Comparison of ENCODE assay signal across 16 cellular contexts in the genomic region with DNA sequence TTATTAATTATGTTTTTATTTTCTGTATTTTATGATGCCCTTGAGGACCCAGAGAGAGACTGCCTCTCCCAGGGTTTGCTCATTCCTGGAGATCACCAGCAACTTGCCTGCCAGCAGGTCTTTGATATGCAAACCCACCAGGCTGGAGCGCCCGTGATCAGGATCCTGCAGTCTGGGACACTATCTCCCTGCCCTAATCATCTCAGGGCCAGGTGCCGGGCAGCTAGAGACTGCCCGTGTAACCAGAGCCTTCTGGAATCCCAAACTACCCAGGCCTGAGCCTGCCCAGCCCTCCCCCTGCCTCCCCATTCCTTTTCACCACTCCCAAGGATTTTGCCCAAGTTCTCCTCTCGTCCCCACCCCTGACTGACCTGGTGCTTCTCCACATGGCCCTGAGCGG. TPM values are rescaled to one million over a fixed set of nuclear protein-coding genes. Genes with fewer than 3 reads are reported as not detected.
DNase-seq lines count a peak whose midpoint lies in the region; ATAC-seq, FAIRE-seq and TF ChIP-seq lines count a peak whose summit lies in the region.
"Had no signal": no experiment of that assay in that cellular context is flagged by ENCODE, and none has a peak within 500 bp of the region (broad histone marks: within the 10 kb centered on the region; RNA-seq: fewer than 3 reads in every experiment).

No MANE protein-coding gene starts in this region.

- H3K9ac ChIP-seq in H1 (replicated peaks in 1 of 4; ENCODE audit: extremely low read depth in 1 of 4, low read depth in 3 of 4, low read length in 3 of 4), result no peak overlapping the region
- H3K9ac ChIP-seq in kidney (ENCODE audit: low read length in 2 of 2), result no peak overlapping the region
- H3K9ac ChIP-seq: BLaER1 had no signal

- H2BK15ac ChIP-seq in H1 (ENCODE audit: low read length), result no peak overlapping the region

- H3K27me3 ChIP-seq in right cardiac atrium (ENCODE audit: control insufficient read depth, insufficient read depth), result no peaks in the 10 kb centered on the region
- H3K27me3 ChIP-seq in H1 (replicated peaks in 1 of 4; ENCODE audit: control insufficient read depth in 3 of 4, extremely low read depth in 1 of 4, insufficient read depth in 3 of 4, low read length in 3 of 4), result peaks cover 0 to 7% (median 6%) of the 10 kb centered on the region in 4 experiments; a peak in 4 of 7 replicates
- H3K27me3 ChIP-seq in osteoblast (ENCODE audit: insufficient read depth, low read length), result no peaks in the 10 kb centered on the region
- H3K27me3 ChIP-seq in hepatocyte, result peaks cover 7% of the 10 kb centered on the region
- H3K27me3 ChIP-seq: BLaER1 had no signal

- no peaks in the 10 kb centered on the region for H3K4me1 ChIP-seq in right cardiac atrium (ENCODE audit: control insufficient read depth, insufficient read depth, low read length)
- peaks cover 0 to 4% (median 1%) of the 10 kb centered on the region in 4 experiments; a peak in 4 of 7 replicates for H3K4me1 ChIP-seq in H1 (replicated peaks in 1 of 4; ENCODE audit: control insufficient read depth in 3 of 4, insufficient read depth in 4 of 4, low read length in 3 of 4)
- no peaks in the 10 kb centered on the region for H3K4me1 ChIP-seq in osteoblast (ENCODE audit: insufficient read depth, low read length)
- peaks cover 2 to 8% of the 10 kb centered on the region in 2 donors for H3K4me1 ChIP-seq in kidney (ENCODE audit: control insufficient read depth in 1 of 2, insufficient read depth in 1 of 2, low read depth in 1 of 2, low read length in 2 of 2)
- peaks cover 11% of the 10 kb centered on the region for H3K4me1 ChIP-seq in hepatocyte (ENCODE audit: insufficient read depth)
- H3K4me1 ChIP-seq: HAP-1 had no signal

- peak; percentile 63 for DNase-seq in cardiac septum (ENCODE audit: low spot score)
- DNase-seq in right cardiac atrium, result no peak
- no peak for DNase-seq in H1 (ENCODE audit: low read depth in 1 of 2, low spot score in 2 of 2)
- DNase-seq in osteoblast (ENCODE audit: insufficient read length, low spot score, missing footprints), result peak; percentile 25
- DNase-seq in kidney, result no peak
- DNase-seq in hepatocyte (ENCODE audit: low spot score), result no peak
- no peak for DNase-seq in NCI-H2029 (lab: John Stamatoyannopoulos, UW)
- DNase-seq: 8988T; AML-193; Caco-2; CD8-positive, alpha-beta memory T cell had no signal

- H3K27ac ChIP-seq in right cardiac atrium (ENCODE audit: low read length) (no peak overlapping the region), H1 (ENCODE audit: low read depth, low read length) (no peak overlapping the region), osteoblast (ENCODE audit: low read depth, low read length) (no peak overlapping the region), kidney (ENCODE audit: low read depth in 2 of 2, low read length in 2 of 2) (no peak overlapping the region), hepatocyte (no peak overlapping the region)
- H3K27ac ChIP-seq: BLaER1 had no signal

- H4K91ac ChIP-seq in H1 (replicated peaks; ENCODE audit: insufficient read length, low read length), result no peak overlapping the region

- H3K4me2 ChIP-seq in H1 (ENCODE audit: insufficient read depth in 1 of 2, low read depth in 2 of 2, low read length in 2 of 2) (no peak overlapping the region), osteoblast (ENCODE audit: insufficient read depth, low read length) (no peak overlapping the region), hepatocyte (no peak overlapping the region)
- H3K4me2 ChIP-seq: BLaER1 had no signal

- no peak overlapping the region for H2BK120ac ChIP-seq in H1 (replicated peaks; ENCODE audit: low read depth, low read length)

- TF ChIP-seq CTCF in H1 (IDR thresholded peaks at IDR 0.05; ENCODE audit: control extremely low read depth in 1 of 3, insufficient read depth in 1 of 3, low read depth in 1 of 3, low read length in 3 of 3) (no peak), osteoblast (IDR thresholded peaks at IDR 0.05; ENCODE audit: extremely low read depth, low read depth, low read length) (no peak), kidney (IDR thresholded peaks at IDR 0.05; ENCODE audit: borderline replicate concordance, extremely low read depth, insufficient read depth) (no peak), hepatocyte (IDR thresholded peaks at IDR 0.05; ENCODE audit: poor library complexity) (no peak)

- H4K5ac ChIP-seq in H1 (ENCODE audit: insufficient read length, low read depth, low read length), result no peak overlapping the region

- no peak overlapping the region for H2BK5ac ChIP-seq in H1 (ENCODE audit: low read depth, low read length)

- H3K9me3 ChIP-seq in right cardiac atrium (ENCODE audit: control insufficient read depth, low read length), result no peaks in the 10 kb centered on the region
- no peaks in the 10 kb centered on the region for H3K9me3 ChIP-seq in H1 (ENCODE audit: insufficient read depth in 2 of 2, low read depth in 1 of 2, low read length in 1 of 2)
- H3K9me3 ChIP-seq in osteoblast (ENCODE audit: low read depth, low read length), result no peaks in the 10 kb centered on the region
- no peaks in the 10 kb centered on the region for H3K9me3 ChIP-seq in kidney (ENCODE audit: control insufficient read depth in 1 of 2, low read length in 2 of 2)
- H3K9me3 ChIP-seq in hepatocyte (ENCODE audit: low read depth), result no peaks in the 10 kb centered on the region
- H3K9me3 ChIP-seq: BLaER1, Caco-2, HAP-1 had no signal

- H2BK12ac ChIP-seq in H1 (ENCODE audit: low read depth, low read length), result no peak overlapping the region

- H3K4ac ChIP-seq in H1 (replicated peaks; ENCODE audit: insufficient read length, low read depth, low read length), result no peak overlapping the region

- H3K4me3 ChIP-seq in right cardiac atrium (ENCODE audit: low read length) (no peak overlapping the region), H1 (ENCODE audit: extremely low read depth in 1 of 4, insufficient read depth in 2 of 4, low read depth in 3 of 4, low read length in 4 of 4) (no peak overlapping the region), osteoblast (ENCODE audit: insufficient read depth, low read length) (no peak overlapping the region), kidney (ENCODE audit: low read length in 2 of 2) (no peak overlapping the region), hepatocyte (no peak overlapping the region)
- H3K4me3 ChIP-seq: BLaER1, GM12878, HAP-1 had no signal

- no peak overlapping the region for H2AK5ac ChIP-seq in H1 (ENCODE audit: low read depth, low read length)

- 0 out of 4 replicates have a peak, but pooled peaks of 1 of the 2 experiments have one; percentile 10 for TF ChIP-seq RAD21 in H1 (IDR thresholded peaks at IDR 0.05 in 1 of 2, conservative IDR thresholded peaks at IDR 0.05 in 1 of 2; ENCODE audit: low read depth in 2 of 2, low read length in 2 of 2)

- no peaks in the 10 kb centered on the region for H3K9me2 ChIP-seq in hepatocyte (replicated peaks; ENCODE audit: insufficient read depth)

- H3K79me2 ChIP-seq in H1 (ENCODE audit: control insufficient read depth in 1 of 2, insufficient read depth in 2 of 2, low read length in 2 of 2) (no peaks in the 10 kb centered on the region), osteoblast (ENCODE audit: insufficient read depth, low read length) (no peaks in the 10 kb centered on the region), hepatocyte (no peaks in the 10 kb centered on the region)

- no peak overlapping the region for H2BK20ac ChIP-seq in H1 (ENCODE audit: low read length)

- POLR2A ChIA-PET in H1 (lab: Charles Lee; ENCODE audit: partially characterized antibody), result no interaction called here

- FAIRE-seq in H1 (lab: Jason Lieb, UNC) (no peak), kidney (lab: Jason Lieb, UNC) (no peak)
- FAIRE-seq: GM12878, GM18507 had no signal

- CTCF ChIA-PET in H1 (lab: Charles Lee; ENCODE audit: partially characterized antibody), result interaction anchor here (1.0 to 1.5 kb wide), 3 partner anchors 19 to 105 kb away, joined by 3 to 4 read pairs (median 4); no protein-coding TSS in a partner anchor

- peaks cover 0 to 2% of the 10 kb centered on the region in 2 experiments for H4K20me1 ChIP-seq in H1 (replicated peaks in 1 of 2; ENCODE audit: control insufficient read depth in 1 of 2, insufficient read depth in 2 of 2, low read length in 2 of 2)
- H4K20me1 ChIP-seq in osteoblast (ENCODE audit: insufficient read depth, low read length), result no peaks in the 10 kb centered on the region
- H4K20me1 ChIP-seq in hepatocyte (ENCODE audit: insufficient read depth, poor library complexity, severe bottlenecking), result no peaks in the 10 kb centered on the region
- H4K20me1 ChIP-seq: BLaER1 had no signal

- H4K8ac ChIP-seq in H1 (ENCODE audit: extremely low read depth, insufficient read depth, low read length), result no peak overlapping the region

- H3K14ac ChIP-seq in H1 (ENCODE audit: insufficient read length), result no peak overlapping the region

- TF ChIP-seq POLR2A in H1 (IDR thresholded peaks at IDR 0.05; ENCODE audit: control extremely low read depth in 1 of 2, low read depth in 2 of 2, low read length in 2 of 2), result no peak

- H3K23ac ChIP-seq in H1 (ENCODE audit: insufficient read length), result no peak overlapping the region

- H3K18ac ChIP-seq in H1 (ENCODE audit: extremely low read depth, low read length), result no peak overlapping the region

- WGBS in right cardiac atrium, result 29% methylated on average over 6 of the region's 6 CpGs
- WGBS in H1 (ENCODE audit: extremely low coverage in 1 of 2, insufficient coverage in 1 of 2, insufficient read length in 1 of 2, insufficient replicate concordance in 2 of 2, low coverage in 1 of 2, low lambda C conversion rate in 2 of 2, missing lambda C conversion rate in 1 of 2), 2 experiments, result 61% methylated on average over 6 of the region's 6 CpGs; no CpG with 5 or more reads in 1 of the 2 experiments
- WGBS in hepatocyte (ENCODE audit: low lambda C conversion rate, missing lambda C conversion rate), result 49% methylated on average over 6 of the region's 6 CpGs

- no peak overlapping the region for H3K56ac ChIP-seq in H1 (replicated peaks; ENCODE audit: insufficient read length, low read depth, low read length)

- TF ChIP-seq EP300 in H1 (IDR thresholded peaks at IDR 0.05; ENCODE audit: borderline replicate concordance in 1 of 2, low read depth in 2 of 2, low read length in 2 of 2), result no peak

- H3K23me2 ChIP-seq in H1 (ENCODE audit: low read depth, low read length), result no peaks in the 10 kb centered on the region

- no peak for ATAC-seq in right cardiac atrium
- ATAC-seq: GM12878 had no signal

- H3K36me3 ChIP-seq in H1 (ENCODE audit: control insufficient read depth in 2 of 4, insufficient read depth in 4 of 4, low read length in 3 of 4) (no peaks in the 10 kb centered on the region), osteoblast (ENCODE audit: insufficient read depth, low read length) (no peaks in the 10 kb centered on the region), kidney (ENCODE audit: control insufficient read depth in 1 of 2, insufficient read depth in 2 of 2, low read length in 2 of 2) (no peaks in the 10 kb centered on the region), hepatocyte (replicated peaks; ENCODE audit: insufficient read depth, low read depth) (no peaks in the 10 kb centered on the region)
- H3K36me3 ChIP-seq: BLaER1, HAP-1 had no signal

- intact Hi-C loops in cardiac septum (cut with DNase I) (no loop called here), right cardiac atrium (cut with DNase I) (no loop called here), kidney (cut with DNase I) (no loop called here)

- no peaks in the 10 kb centered on the region for H3K79me1 ChIP-seq in H1 (ENCODE audit: low read depth, low read length)

- H2AFZ ChIP-seq in H1 (ENCODE audit: low read length), result no peak overlapping the region
- H2AFZ ChIP-seq in osteoblast (ENCODE audit: low read length), result no peak overlapping the region
- no peak overlapping the region for H2AFZ ChIP-seq in hepatocyte

RNA-seq across cellular contexts. Expression of gene B3GAT1, which starts 52.2 kb away (rescaled TPM):
- total RNA-seq in cardiac septum, result 0.27 TPM
- total RNA-seq in right cardiac atrium, result under 1 TPM in 3 of 4 donors, not detected in 1; 0.08 to 0.32 (median 0.29) TPM
- 0.18 TPM for polyA plus RNA-seq in right cardiac atrium
- total RNA-seq in H1 (2021; fragmentation: NEBNext Ultra II Directional; extraction: Animal tissue kit (Norgen Biotek cat#: 25700)), result 32.4 and 35.0 TPM in 2 replicates
- polyA plus RNA-seq in H1 (2011; rRNA removed), result 19.7 and 27.0 TPM in 2 replicates
- polyA plus RNA-seq in H1 (2011; cell fraction: cytosol; rRNA removed), result 18.2 TPM
- 46.6 TPM for polyA plus RNA-seq in H1 (2011; cell fraction: nucleus; rRNA removed)
- polyA plus RNA-seq in H1 (2012, experiment 1 of 2), result 22.6 to 25.8 TPM (median 24.3 TPM) in 4 replicates
- 23.0 TPM for polyA plus RNA-seq in H1 (2012, experiment 2 of 2)
- polyA plus RNA-seq in H1 (2013, experiment 1 of 2), result 16.5 TPM
- 16.3 TPM for polyA plus RNA-seq in H1 (2013, experiment 2 of 2)
- polyA minus RNA-seq in H1 (2011; rRNA and poly(A)+ RNA removed), result 10.1 and 12.8 TPM in 2 replicates
- 15.9 TPM for polyA minus RNA-seq in H1 (2011; cell fraction: cytosol; rRNA and poly(A)+ RNA removed)
- polyA minus RNA-seq in H1 (2011; cell fraction: nucleus; rRNA and poly(A)+ RNA removed), result 20.5 TPM
- not detected in 2 replicates for total RNA-seq in osteoblast
- total RNA-seq in kidney, result 3.7 TPM
- 0.82 TPM for polyA plus RNA-seq in kidney (ENCODE audit: insufficient read depth, low read depth, low replicate concordance)
- 0.17 and 0.20 TPM in 2 replicates for total RNA-seq in hepatocyte
- 0.40 TPM in 1 of 2 replicates, not detected in the other for polyA plus RNA-seq in hepatocyte
- total RNA-seq: G401 had no signal
- polyA plus RNA-seq: GM12878 had no signal

Comparison
In these comparisons a context has a peak if more than half of its experiments do, and no peak if none do; other contexts are left out.
1. DNase-seq: peak in cardiac septum (single experiment) and osteoblast (single experiment); none in right cardiac atrium (0 of 3), H1 (0 of 2), kidney (single experiment), hepatocyte (single experiment) and NCI-H2029 (single experiment).